1 cellular context compared by ENCODE assay signal in genomic region chr6:87905101-87905517, GRCh38.
A peak's percentile ranks its signal among the peaks of the same experiment; 100 is the strongest.
TF ChIP-seq lines count a peak whose summit lies in the region.

No MANE protein-coding gene starts in this region.

TF ChIP-seq in GM12878, 131 proteins besides CTCF, POLR2A, EP300 and RAD21 (continued from another document and continues in another):
- TF ChIP-seq PRDM15 (CRISPR knock-in tag; IDR thresholded peaks at IDR 0.05) (no peak), CEBPZ (IDR thresholded peaks at IDR 0.05; ENCODE audit: low read depth, low read length) (no peak), ZNF274 (IDR thresholded peaks at IDR 0.05; ENCODE audit: insufficient read depth, insufficient read length) (no peak), SUPT20H (IDR thresholded peaks at IDR 0.05; ENCODE audit: borderline replicate concordance, control insufficient read depth, low read depth, low read length) (no peak), RB1 (IDR thresholded peaks at IDR 0.05; ENCODE audit: borderline replicate concordance) (no peak), BHLHE40 (IDR thresholded peaks at IDR 0.05; ENCODE audit: borderline replicate concordance in 1 of 2, low read depth in 2 of 2, low read length in 1 of 2) (peak; percentile 54 to 71), IRF5 (IDR thresholded peaks at IDR 0.05; ENCODE audit: borderline replicate concordance) (no peak), RFX5 (IDR thresholded peaks at IDR 0.05; ENCODE audit: low read depth, low read length) (no peak), IRF4 (IDR thresholded peaks at IDR 0.05; ENCODE audit: low read depth, low read length) (0 out of 2 replicates have a peak, but pooled peaks have one; percentile 45), ZBED1 (IDR thresholded peaks at IDR 0.05; ENCODE audit: borderline replicate concordance) (peak; percentile 97), ZNF207 (IDR thresholded peaks at IDR 0.05; ENCODE audit: borderline replicate concordance) (no peak), DPF2 (IDR thresholded peaks at IDR 0.05) (peak; percentile 75; the same call in 1 of the 2 replicates), YBX1 (IDR thresholded peaks at IDR 0.05) (no peak), CBFB (IDR thresholded peaks at IDR 0.05; ENCODE audit: low read depth) (peak; percentile 79; the same call in 1 of the 2 replicates), NFIC (IDR thresholded peaks at IDR 0.05; ENCODE audit: low read depth, low read length) (peak; percentile 96), SIN3A (IDR thresholded peaks at IDR 0.05; ENCODE audit: low read depth, low read length) (no peak), ATF7 (IDR thresholded peaks at IDR 0.05; ENCODE audit: low read depth) (peak; percentile 91), TBL1XR1 (IDR thresholded peaks at IDR 0.05; ENCODE audit: low read depth, low read length) (peak; percentile 83), BCL3 (IDR thresholded peaks at IDR 0.05; ENCODE audit: borderline replicate concordance, insufficient read depth, low read depth, low read length, poor library complexity, severe bottlenecking) (peak; percentile 72), JUNB (IDR thresholded peaks at IDR 0.05) (peak; percentile 59), JUND (IDR thresholded peaks at IDR 0.05; ENCODE audit: low read depth, low read length) (no peak), PBX3 (IDR thresholded peaks at IDR 0.05; ENCODE audit: insufficient replicate concordance, low read depth, low read length) (peak; percentile 77), BCLAF1 (IDR thresholded peaks at IDR 0.05) (no peak), SUZ12 (IDR thresholded peaks at IDR 0.05; ENCODE audit: unreplicated experiment) (no peak), RELA (IDR thresholded peaks at IDR 0.05; ENCODE audit: borderline replicate concordance, partially characterized antibody) (no peak), RCOR1 (conservative IDR thresholded peaks at IDR 0.05; ENCODE audit: low read depth, low read length) (no peak), NR2F1 (conservative IDR thresholded peaks at IDR 0.05) (peak; percentile 76), POLR2AphosphoS5 (IDR thresholded peaks at IDR 0.05; ENCODE audit: low read length) (peak; percentile 54; the same call in 1 of the 2 replicates), TAF1 (IDR thresholded peaks at IDR 0.05; ENCODE audit: borderline replicate concordance, low read depth, low read length) (peak; percentile 43; the same call in 1 of the 2 replicates), SMAD1 (IDR thresholded peaks at IDR 0.05; ENCODE audit: low read depth, partially characterized antibody) (no peak), RAD51 (IDR thresholded peaks at IDR 0.05) (no peak), ZNF687 (IDR thresholded peaks at IDR 0.05) (no peak; the same call in 1 of the 2 replicates), SMC3 (IDR thresholded peaks at IDR 0.05; ENCODE audit: borderline replicate concordance, low read length) (no peak), STAT1 (conservative IDR thresholded peaks at IDR 0.05) (no peak), FOXK2 (IDR thresholded peaks at IDR 0.05) (no peak), SREBF1 (IDR thresholded peaks at IDR 0.05; ENCODE audit: low read length) (no peak), SP1 (IDR thresholded peaks at IDR 0.05; ENCODE audit: low read depth, low read length) (peak; percentile 51), ZBTB33 (IDR thresholded peaks at IDR 0.05) (no peak)
